1 cellular context compared by ENCODE assay signal in the genomic region with DNA sequence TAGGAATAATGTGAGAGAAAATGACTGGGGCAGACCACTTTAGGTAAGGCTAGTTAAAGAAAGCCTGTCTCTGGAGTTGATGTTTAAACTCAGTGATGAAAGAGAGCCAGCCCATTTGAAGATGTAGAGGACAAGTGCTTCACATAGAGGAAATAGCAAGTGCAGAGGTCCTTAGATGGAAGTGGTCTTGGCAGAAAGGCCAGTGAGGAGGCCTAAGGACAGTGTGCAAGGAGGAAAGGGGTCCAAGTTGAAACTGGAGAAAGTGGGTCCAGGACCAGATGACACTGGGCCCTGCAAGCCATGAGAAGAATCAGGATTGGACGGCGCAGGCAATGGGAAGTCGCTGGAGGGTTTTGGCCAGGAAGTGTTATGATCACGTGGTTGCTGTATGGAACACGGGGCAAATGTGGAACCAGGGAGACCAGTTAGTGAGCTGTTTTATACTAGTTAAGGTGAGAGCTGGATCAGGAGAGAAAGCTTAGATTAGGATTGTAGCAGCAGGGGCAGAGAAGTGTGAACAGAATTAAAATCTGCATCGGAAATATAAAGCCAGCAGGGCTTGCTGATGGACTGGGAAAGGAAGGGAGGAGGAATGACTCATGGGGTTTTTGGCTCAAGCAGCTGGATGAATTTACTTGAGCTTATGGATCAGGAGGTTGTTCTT.
TF ChIP-seq lines count a peak whose summit lies in the region.

No MANE protein-coding gene starts in this region.

TF ChIP-seq in K562, 482 proteins besides CTCF, POLR2A, EP300 and RAD21 (continued from another document and continues in another):
- no peak for TF ChIP-seq THRAP3 (IDR thresholded peaks at IDR 0.05; ENCODE audit: borderline replicate concordance)
- TF ChIP-seq FOXK2 (conservative IDR thresholded peaks at IDR 0.05 in 1 of 2, IDR thresholded peaks at IDR 0.05 in 1 of 2; ENCODE audit: low read depth in 2 of 2), result peak; percentile 45 to 47; a peak in 3 of 4 replicates
- no peak for TF ChIP-seq GATAD2A (IDR thresholded peaks at IDR 0.05)
- no peak for TF ChIP-seq ZBTB1 (CRISPR knock-in tag; IDR thresholded peaks at IDR 0.05; ENCODE audit: borderline replicate concordance, low read depth)
- peak; percentile 50 for TF ChIP-seq FOSL1 (tag; conservative IDR thresholded peaks at IDR 0.05)
- TF ChIP-seq, protein P1, sequence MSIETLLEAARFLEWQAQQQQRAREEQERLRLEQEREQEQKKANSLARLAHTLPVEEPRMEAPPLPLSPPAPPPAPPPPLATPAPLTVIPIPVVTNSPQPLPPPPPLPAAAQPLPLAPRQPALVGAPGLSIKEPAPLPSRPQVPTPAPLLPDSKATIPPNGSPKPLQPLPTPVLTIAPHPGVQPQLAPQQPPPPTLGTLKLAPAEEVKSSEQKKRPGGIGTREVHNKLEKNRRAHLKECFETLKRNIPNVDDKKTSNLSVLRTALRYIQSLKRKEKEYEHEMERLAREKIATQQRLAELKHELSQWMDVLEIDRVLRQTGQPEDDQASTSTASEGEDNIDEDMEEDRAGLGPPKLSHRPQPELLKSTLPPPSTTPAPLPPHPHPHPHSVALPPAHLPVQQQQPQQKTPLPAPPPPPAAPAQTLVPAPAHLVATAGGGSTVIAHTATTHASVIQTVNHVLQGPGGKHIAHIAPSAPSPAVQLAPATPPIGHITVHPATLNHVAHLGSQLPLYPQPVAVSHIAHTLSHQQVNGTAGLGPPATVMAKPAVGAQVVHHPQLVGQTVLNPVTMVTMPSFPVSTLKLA (conservative IDR thresholded peaks at IDR 0.05), result peak; percentile 52 to 59; a peak in 3 of 4 replicates
- no peak for TF ChIP-seq U2AF2 (optimal IDR thresholded peaks at IDR 0.05; ENCODE audit: low read depth, low read length)
- TF ChIP-seq L3MBTL2 (IDR thresholded peaks at IDR 0.05), result peak; percentile 53; the same call in 1 of the 2 replicates
- TF ChIP-seq NUFIP1 (IDR thresholded peaks at IDR 0.05; ENCODE audit: partially characterized antibody), result no peak
- TF ChIP-seq, protein P2, sequence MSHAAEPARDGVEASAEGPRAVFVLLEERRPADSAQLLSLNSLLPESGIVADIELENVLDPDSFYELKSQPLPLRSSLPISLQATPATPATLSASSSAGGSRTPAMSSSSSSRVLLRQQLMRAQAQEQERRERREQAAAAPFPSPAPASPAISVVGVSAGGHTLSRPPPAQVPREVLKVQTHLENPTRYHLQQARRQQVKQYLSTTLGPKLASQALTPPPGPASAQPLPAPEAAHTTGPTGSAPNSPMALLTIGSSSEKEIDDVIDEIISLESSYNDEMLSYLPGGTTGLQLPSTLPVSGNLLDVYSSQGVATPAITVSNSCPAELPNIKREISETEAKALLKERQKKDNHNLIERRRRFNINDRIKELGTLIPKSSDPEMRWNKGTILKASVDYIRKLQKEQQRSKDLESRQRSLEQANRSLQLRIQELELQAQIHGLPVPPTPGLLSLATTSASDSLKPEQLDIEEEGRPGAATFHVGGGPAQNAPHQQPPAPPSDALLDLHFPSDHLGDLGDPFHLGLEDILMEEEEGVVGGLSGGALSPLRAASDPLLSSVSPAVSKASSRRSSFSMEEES (CRISPR knock-in tag; IDR thresholded peaks at IDR 0.05), result peak; percentile 94
- peak; percentile 77 for TF ChIP-seq EP400 (IDR thresholded peaks at IDR 0.05)
- TF ChIP-seq NR2C2 (CRISPR knock-in tag; IDR thresholded peaks at IDR 0.05), result no peak
- no peak for TF ChIP-seq NR2C2 (tag; IDR thresholded peaks at IDR 0.05)
- TF ChIP-seq, protein P3, sequence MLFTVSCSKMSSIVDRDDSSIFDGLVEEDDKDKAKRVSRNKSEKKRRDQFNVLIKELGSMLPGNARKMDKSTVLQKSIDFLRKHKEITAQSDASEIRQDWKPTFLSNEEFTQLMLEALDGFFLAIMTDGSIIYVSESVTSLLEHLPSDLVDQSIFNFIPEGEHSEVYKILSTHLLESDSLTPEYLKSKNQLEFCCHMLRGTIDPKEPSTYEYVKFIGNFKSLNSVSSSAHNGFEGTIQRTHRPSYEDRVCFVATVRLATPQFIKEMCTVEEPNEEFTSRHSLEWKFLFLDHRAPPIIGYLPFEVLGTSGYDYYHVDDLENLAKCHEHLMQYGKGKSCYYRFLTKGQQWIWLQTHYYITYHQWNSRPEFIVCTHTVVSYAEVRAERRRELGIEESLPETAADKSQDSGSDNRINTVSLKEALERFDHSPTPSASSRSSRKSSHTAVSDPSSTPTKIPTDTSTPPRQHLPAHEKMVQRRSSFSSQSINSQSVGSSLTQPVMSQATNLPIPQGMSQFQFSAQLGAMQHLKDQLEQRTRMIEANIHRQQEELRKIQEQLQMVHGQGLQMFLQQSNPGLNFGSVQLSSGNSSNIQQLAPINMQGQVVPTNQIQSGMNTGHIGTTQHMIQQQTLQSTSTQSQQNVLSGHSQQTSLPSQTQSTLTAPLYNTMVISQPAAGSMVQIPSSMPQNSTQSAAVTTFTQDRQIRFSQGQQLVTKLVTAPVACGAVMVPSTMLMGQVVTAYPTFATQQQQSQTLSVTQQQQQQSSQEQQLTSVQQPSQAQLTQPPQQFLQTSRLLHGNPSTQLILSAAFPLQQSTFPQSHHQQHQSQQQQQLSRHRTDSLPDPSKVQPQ (CRISPR knock-in tag; IDR thresholded peaks at IDR 0.05; ENCODE audit: borderline replicate concordance), result no peak
- 0 out of 2 replicates have a peak, but pooled peaks have one; percentile 6 for TF ChIP-seq NFIC (IDR thresholded peaks at IDR 0.05)
- TF ChIP-seq, protein P4, sequence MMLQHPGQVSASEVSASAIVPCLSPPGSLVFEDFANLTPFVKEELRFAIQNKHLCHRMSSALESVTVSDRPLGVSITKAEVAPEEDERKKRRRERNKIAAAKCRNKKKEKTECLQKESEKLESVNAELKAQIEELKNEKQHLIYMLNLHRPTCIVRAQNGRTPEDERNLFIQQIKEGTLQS (IDR thresholded peaks at IDR 0.05), result peak; percentile 59
- TF ChIP-seq, protein P4 (CRISPR knock-in tag; conservative IDR thresholded peaks at IDR 0.05), result no peak
- TF ChIP-seq NCOA4 (IDR thresholded peaks at IDR 0.05; ENCODE audit: partially characterized antibody), result no peak
- no peak for TF ChIP-seq SNIP1 (IDR thresholded peaks at IDR 0.05; ENCODE audit: low read depth)
- TF ChIP-seq, protein P5, sequence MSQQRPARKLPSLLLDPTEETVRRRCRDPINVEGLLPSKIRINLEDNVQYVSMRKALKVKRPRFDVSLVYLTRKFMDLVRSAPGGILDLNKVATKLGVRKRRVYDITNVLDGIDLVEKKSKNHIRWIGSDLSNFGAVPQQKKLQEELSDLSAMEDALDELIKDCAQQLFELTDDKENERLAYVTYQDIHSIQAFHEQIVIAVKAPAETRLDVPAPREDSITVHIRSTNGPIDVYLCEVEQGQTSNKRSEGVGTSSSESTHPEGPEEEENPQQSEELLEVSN (IDR thresholded peaks at IDR 0.05; ENCODE audit: borderline replicate concordance in 1 of 2, extremely low read depth in 1 of 2, insufficient read depth in 1 of 2, insufficient read length in 1 of 2, low read depth in 1 of 2, low read length in 1 of 2, poor library complexity in 1 of 2, severe bottlenecking in 1 of 2), result peak in 1 of 2 experiments; percentile 46
- TF ChIP-seq MYNN (IDR thresholded peaks at IDR 0.05), result no peak
- TF ChIP-seq MYNN (CRISPR knock-in tag; IDR thresholded peaks at IDR 0.05), result no peak
- no peak for TF ChIP-seq ZNF239 (CRISPR knock-in tag; IDR thresholded peaks at IDR 0.05)
- peak; percentile 25; the same call in 1 of the 2 replicates for TF ChIP-seq JUND (IDR thresholded peaks at IDR 0.05; ENCODE audit: borderline replicate concordance, low read depth, low read length)
- peak; percentile 24; the same call in 1 of the 3 replicates for TF ChIP-seq JUND (tag; IDR thresholded peaks at IDR 0.05; ENCODE audit: borderline replicate concordance, low read depth, low read length)
- peak; percentile 76 for TF ChIP-seq NFE2 (IDR thresholded peaks at IDR 0.05; ENCODE audit: low read depth)
- TF ChIP-seq BRF1 (IDR thresholded peaks at IDR 0.05; ENCODE audit: borderline replicate concordance, extremely low read depth, insufficient read length), result no peak
- TF ChIP-seq ZNF695 (CRISPR knock-in tag; IDR thresholded peaks at IDR 0.05), result no peak
- TF ChIP-seq ESRRA (IDR thresholded peaks at IDR 0.05; ENCODE audit: borderline replicate concordance, low read depth), result no peak
- TF ChIP-seq MYC (IDR thresholded peaks at IDR 0.05; ENCODE audit: low read depth, low read length), result peak; percentile 26; the same call in 1 of the 2 replicates
- TF ChIP-seq MYC (CRISPR knock-in tag; IDR thresholded peaks at IDR 0.05; ENCODE audit: borderline replicate concordance, low read depth), result no peak
- peak; percentile 80 for TF ChIP-seq DPF2 (IDR thresholded peaks at IDR 0.05)
- peak; percentile 65 for TF ChIP-seq CBFA2T2 (conservative IDR thresholded peaks at IDR 0.05)
- peak; percentile 35 to 55; a peak in 3 of 4 replicates for TF ChIP-seq NRF1 (conservative IDR thresholded peaks at IDR 0.05 in 1 of 2, IDR thresholded peaks at IDR 0.05 in 1 of 2)
- no peak for TF ChIP-seq RBM14 (IDR thresholded peaks at IDR 0.05; ENCODE audit: borderline replicate concordance, insufficient read depth, low read depth, low read length)
- TF ChIP-seq MAZ (CRISPR knock-in tag; conservative IDR thresholded peaks at IDR 0.05 in 1 of 2, IDR thresholded peaks at IDR 0.05 in 1 of 2), result no peak
- TF ChIP-seq TEAD2 (tag; IDR thresholded peaks at IDR 0.05), result no peak
- TF ChIP-seq TOE1 (IDR thresholded peaks at IDR 0.05; ENCODE audit: borderline replicate concordance), result peak; percentile 96
- TF ChIP-seq TOE1 (CRISPR knock-in tag; IDR thresholded peaks at IDR 0.05; ENCODE audit: borderline replicate concordance, low read depth), result no peak
- no peak for TF ChIP-seq TARDBP (IDR thresholded peaks at IDR 0.05)
- TF ChIP-seq, protein P6, sequence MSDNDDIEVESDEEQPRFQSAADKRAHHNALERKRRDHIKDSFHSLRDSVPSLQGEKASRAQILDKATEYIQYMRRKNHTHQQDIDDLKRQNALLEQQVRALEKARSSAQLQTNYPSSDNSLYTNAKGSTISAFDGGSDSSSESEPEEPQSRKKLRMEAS (CRISPR knock-in tag; IDR thresholded peaks at IDR 0.05), result 0 out of 2 replicates have a peak, but pooled peaks have one; percentile 34
- TF ChIP-seq, protein P7, sequence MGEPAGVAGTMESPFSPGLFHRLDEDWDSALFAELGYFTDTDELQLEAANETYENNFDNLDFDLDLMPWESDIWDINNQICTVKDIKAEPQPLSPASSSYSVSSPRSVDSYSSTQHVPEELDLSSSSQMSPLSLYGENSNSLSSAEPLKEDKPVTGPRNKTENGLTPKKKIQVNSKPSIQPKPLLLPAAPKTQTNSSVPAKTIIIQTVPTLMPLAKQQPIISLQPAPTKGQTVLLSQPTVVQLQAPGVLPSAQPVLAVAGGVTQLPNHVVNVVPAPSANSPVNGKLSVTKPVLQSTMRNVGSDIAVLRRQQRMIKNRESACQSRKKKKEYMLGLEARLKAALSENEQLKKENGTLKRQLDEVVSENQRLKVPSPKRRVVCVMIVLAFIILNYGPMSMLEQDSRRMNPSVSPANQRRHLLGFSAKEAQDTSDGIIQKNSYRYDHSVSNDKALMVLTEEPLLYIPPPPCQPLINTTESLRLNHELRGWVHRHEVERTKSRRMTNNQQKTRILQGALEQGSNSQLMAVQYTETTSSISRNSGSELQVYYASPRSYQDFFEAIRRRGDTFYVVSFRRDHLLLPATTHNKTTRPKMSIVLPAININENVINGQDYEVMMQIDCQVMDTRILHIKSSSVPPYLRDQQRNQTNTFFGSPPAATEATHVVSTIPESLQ (CRISPR knock-in tag; IDR thresholded peaks at IDR 0.05), result no peak
- TF ChIP-seq, protein P8, sequence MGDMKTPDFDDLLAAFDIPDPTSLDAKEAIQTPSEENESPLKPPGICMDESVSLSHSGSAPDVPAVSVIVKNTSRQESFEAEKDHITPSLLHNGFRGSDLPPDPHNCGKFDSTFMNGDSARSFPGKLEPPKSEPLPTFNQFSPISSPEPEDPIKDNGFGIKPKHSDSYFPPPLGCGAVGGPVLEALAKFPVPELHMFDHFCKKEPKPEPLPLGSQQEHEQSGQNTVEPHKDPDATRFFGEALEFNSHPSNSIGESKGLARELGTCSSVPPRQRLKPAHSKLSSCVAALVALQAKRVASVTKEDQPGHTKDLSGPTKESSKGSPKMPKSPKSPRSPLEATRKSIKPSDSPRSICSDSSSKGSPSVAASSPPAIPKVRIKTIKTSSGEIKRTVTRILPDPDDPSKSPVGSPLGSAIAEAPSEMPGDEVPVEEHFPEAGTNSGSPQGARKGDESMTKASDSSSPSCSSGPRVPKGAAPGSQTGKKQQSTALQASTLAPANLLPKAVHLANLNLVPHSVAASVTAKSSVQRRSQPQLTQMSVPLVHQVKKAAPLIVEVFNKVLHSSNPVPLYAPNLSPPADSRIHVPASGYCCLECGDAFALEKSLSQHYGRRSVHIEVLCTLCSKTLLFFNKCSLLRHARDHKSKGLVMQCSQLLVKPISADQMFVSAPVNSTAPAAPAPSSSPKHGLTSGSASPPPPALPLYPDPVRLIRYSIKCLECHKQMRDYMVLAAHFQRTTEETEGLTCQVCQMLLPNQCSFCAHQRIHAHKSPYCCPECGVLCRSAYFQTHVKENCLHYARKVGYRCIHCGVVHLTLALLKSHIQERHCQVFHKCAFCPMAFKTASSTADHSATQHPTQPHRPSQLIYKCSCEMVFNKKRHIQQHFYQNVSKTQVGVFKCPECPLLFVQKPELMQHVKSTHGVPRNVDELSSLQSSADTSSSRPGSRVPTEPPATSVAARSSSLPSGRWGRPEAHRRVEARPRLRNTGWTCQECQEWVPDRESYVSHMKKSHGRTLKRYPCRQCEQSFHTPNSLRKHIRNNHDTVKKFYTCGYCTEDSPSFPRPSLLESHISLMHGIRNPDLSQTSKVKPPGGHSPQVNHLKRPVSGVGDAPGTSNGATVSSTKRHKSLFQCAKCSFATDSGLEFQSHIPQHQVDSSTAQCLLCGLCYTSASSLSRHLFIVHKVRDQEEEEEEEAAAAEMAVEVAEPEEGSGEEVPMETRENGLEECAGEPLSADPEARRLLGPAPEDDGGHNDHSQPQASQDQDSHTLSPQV (IDR thresholded peaks at IDR 0.05), result peak; percentile 59; the same call in 1 of the 2 replicates
- TF ChIP-seq, protein P9, sequence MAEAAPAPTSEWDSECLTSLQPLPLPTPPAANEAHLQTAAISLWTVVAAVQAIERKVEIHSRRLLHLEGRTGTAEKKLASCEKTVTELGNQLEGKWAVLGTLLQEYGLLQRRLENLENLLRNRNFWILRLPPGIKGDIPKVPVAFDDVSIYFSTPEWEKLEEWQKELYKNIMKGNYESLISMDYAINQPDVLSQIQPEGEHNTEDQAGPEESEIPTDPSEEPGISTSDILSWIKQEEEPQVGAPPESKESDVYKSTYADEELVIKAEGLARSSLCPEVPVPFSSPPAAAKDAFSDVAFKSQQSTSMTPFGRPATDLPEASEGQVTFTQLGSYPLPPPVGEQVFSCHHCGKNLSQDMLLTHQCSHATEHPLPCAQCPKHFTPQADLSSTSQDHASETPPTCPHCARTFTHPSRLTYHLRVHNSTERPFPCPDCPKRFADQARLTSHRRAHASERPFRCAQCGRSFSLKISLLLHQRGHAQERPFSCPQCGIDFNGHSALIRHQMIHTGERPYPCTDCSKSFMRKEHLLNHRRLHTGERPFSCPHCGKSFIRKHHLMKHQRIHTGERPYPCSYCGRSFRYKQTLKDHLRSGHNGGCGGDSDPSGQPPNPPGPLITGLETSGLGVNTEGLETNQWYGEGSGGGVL (CRISPR knock-in tag; IDR thresholded peaks at IDR 0.05), result no peak
